In genomic region chr9:129761293-129761900, GRCh38 we compare ENCODE assay signal across 11 cellular contexts. TPM values are rescaled to one million over a fixed set of nuclear protein-coding genes. Genes with fewer than 3 reads are reported as not detected.
DNase-seq lines count a peak whose midpoint lies in the region; TF ChIP-seq lines count a peak whose summit lies in the region.
"Had no signal": no experiment of that assay in that cellular context is flagged by ENCODE, and none has a peak within 500 bp of the region (broad histone marks: within the 10 kb centered on the region; RNA-seq: fewer than 3 reads in every experiment).

No MANE protein-coding gene starts in this region.

- no TSS peak for BruUV-seq in mammary epithelial cell (replicated peaks; lab: Mats Ljungman, UMichigan)

- DNase-seq in breast epithelium (ENCODE audit: low spot score in 2 of 2) = no peak
- no peak for DNase-seq in mammary epithelial cell
- DNase-seq in fibroblast of pulmonary artery (ENCODE audit: low read depth) = peak; percentile 83
- peak in 1 of 2 donors; percentile 95 for DNase-seq in vagina (ENCODE audit: extremely low spot score in 2 of 2)
- no peak for DNase-seq in NCI-H2171 (lab: John Stamatoyannopoulos, UW)
- no peak for DNase-seq in immature natural killer cell
- DNase-seq in occipital lobe (lab: John Stamatoyannopoulos, UW) = no peak
- DNase-seq: central memory CD4-positive, alpha-beta T cell; tibial artery had no signal

- in situ Hi-C loops in mammary epithelial cell (cut with MboI; ENCODE audit: low sequenced_read_pairs in 2 of 2) = no loop called here

- peak overlapping the region; percentile 87 to 91 for H3K27ac ChIP-seq in breast epithelium
- H3K27ac ChIP-seq in mammary epithelial cell (ENCODE audit: insufficient read depth, low read depth, low read length) = no peak overlapping the region
- peak overlapping the region; percentile 80 for H3K27ac ChIP-seq in vagina
- H3K27ac ChIP-seq: SK-N-MC, tibial artery had no signal

- no peaks in the 10 kb centered on the region for H3K9me3 Mint-ChIP-seq in nephron
- no peaks in the 10 kb centered on the region for H3K9me3 Mint-ChIP-seq in immature natural killer cell

- H3K4me3 ChIP-seq in breast epithelium (no peak overlapping the region), mammary epithelial cell (replicated peaks in 1 of 3; ENCODE audit: insufficient read depth in 1 of 3, low read depth in 2 of 3, low read length in 3 of 3) (no peak overlapping the region), fibroblast of pulmonary artery (replicated peaks; ENCODE audit: low read depth, low read length) (no peak overlapping the region), vagina (no peak overlapping the region)
- H3K4me3 ChIP-seq: SK-N-MC, tibial artery had no signal

- TF ChIP-seq CTCF in breast epithelium (IDR thresholded peaks at IDR 0.05) = no peak
- no peak for TF ChIP-seq CTCF in mammary epithelial cell (conservative IDR thresholded peaks at IDR 0.05 in 1 of 2, IDR thresholded peaks at IDR 0.05 in 1 of 2; ENCODE audit: extremely low read depth in 1 of 2, insufficient read depth in 1 of 2, low read depth in 1 of 2, low read length in 2 of 2)
- TF ChIP-seq CTCF in fibroblast of pulmonary artery (IDR thresholded peaks at IDR 0.05; ENCODE audit: low read length, missing control alignments) = no peak
- no peak for TF ChIP-seq CTCF in nephron (IDR thresholded peaks at IDR 0.05; ENCODE audit: unreplicated experiment in 3 of 3)
- TF ChIP-seq CTCF in vagina (IDR thresholded peaks at IDR 0.05) = no peak

- H3K4me1 ChIP-seq in breast epithelium (peaks cover 3 to 5% of the 10 kb centered on the region in 2 donors), mammary epithelial cell (ENCODE audit: insufficient read depth, low read length) (peaks cover 17% of the 10 kb centered on the region), vagina (peaks cover 21% of the 10 kb centered on the region)

- no peaks in the 10 kb centered on the region for H4K20me1 ChIP-seq in mammary epithelial cell (ENCODE audit: insufficient read depth, low read length)

- H3K4me2 ChIP-seq in mammary epithelial cell (ENCODE audit: insufficient read depth, low read depth, low read length) = no peak overlapping the region

- H3K27ac Mint-ChIP-seq in nephron = peak overlapping the region; percentile 78 to 99 (median 97)
- no peak overlapping the region for H3K27ac Mint-ChIP-seq in immature natural killer cell

- CTCF ChIA-PET in mammary epithelial cell (lab: Charles Lee; ENCODE audit: low non-redundant PET) = no interaction called here

- intact Hi-C loops in breast epithelium (cut with DNase I; ENCODE audit: low total_unique reads) = no loop called here
- intact Hi-C loops in mammary epithelial cell (cut with micrococcal nuclease) = no loop called here
- intact Hi-C loops in vagina (cut with DNase I) = no loop called here

- dilution Hi-C loops in mammary epithelial cell (cut with HindIII; ENCODE audit: low sequenced_read_pairs) = no loop called here

- H3K27me3 ChIP-seq in breast epithelium = no peaks in the 10 kb centered on the region
- no peaks in the 10 kb centered on the region for H3K27me3 ChIP-seq in mammary epithelial cell (ENCODE audit: insufficient read depth, low read length)
- no peaks in the 10 kb centered on the region for H3K27me3 ChIP-seq in vagina
- H3K27me3 ChIP-seq: tibial artery had no signal

- no peak overlapping the region for H2AFZ ChIP-seq in mammary epithelial cell (ENCODE audit: low read depth, low read length)

- no peaks in the 10 kb centered on the region for H3K36me3 Mint-ChIP-seq in nephron (ENCODE audit: low read depth)
- no peaks in the 10 kb centered on the region for H3K36me3 Mint-ChIP-seq in immature natural killer cell

- H3K4me3 Mint-ChIP-seq in nephron = peak overlapping the region in 2 of 3 experiments; percentile 48 to 55
- no peak overlapping the region for H3K4me3 Mint-ChIP-seq in immature natural killer cell

- H3K27me3 Mint-ChIP-seq in nephron (ENCODE audit: low read depth) = peaks cover 12% of the 10 kb centered on the region
- peaks cover 2 to 6% (median 2%) of the 10 kb centered on the region in 3 donors for H3K27me3 Mint-ChIP-seq in immature natural killer cell (ENCODE audit: low read depth in 3 of 3)

- H3K9ac ChIP-seq in mammary epithelial cell (ENCODE audit: insufficient read depth, low read length) = no peak overlapping the region

- no peaks in the 10 kb centered on the region for H3K79me2 ChIP-seq in mammary epithelial cell (ENCODE audit: insufficient read depth, low read length)

- over 99% methylated on average over 11 of the region's 11 CpGs for WGBS in mammary epithelial cell (ENCODE audit: low coverage, missing lambda C conversion rate)

- TF ChIP-seq POLR2A in breast epithelium (IDR thresholded peaks at IDR 0.05) (no peak), vagina (IDR thresholded peaks at IDR 0.05) (no peak)

- H3K36me3 ChIP-seq in breast epithelium = no peaks in the 10 kb centered on the region
- no peaks in the 10 kb centered on the region for H3K36me3 ChIP-seq in mammary epithelial cell (ENCODE audit: insufficient read depth, low read length)
- H3K36me3 ChIP-seq in vagina = no peaks in the 10 kb centered on the region
- H3K36me3 ChIP-seq: tibial artery had no signal

- peaks cover 24% of the 10 kb centered on the region for H3K4me1 Mint-ChIP-seq in nephron
- H3K4me1 Mint-ChIP-seq in immature natural killer cell = peaks cover 0 to 2% of the 10 kb centered on the region in 2 donors

- H3K9me3 ChIP-seq in breast epithelium (no peaks in the 10 kb centered on the region), mammary epithelial cell (replicated peaks; ENCODE audit: insufficient read depth, low read length) (no peaks in the 10 kb centered on the region), vagina (no peaks in the 10 kb centered on the region)
- H3K9me3 ChIP-seq: tibial artery had no signal

RNA-seq across cellular contexts. Expression of gene PTGES, which starts 8.6 kb away (rescaled TPM):
- 10 to 100 TPM; 21.8 to 36.7 (median 25.3) TPM for total RNA-seq in breast epithelium
- total RNA-seq in mammary epithelial cell = 10 to 100 TPM in 1 of 2 donors, 1 to 10 TPM in 1; 6.2 to 57.2 TPM
- 59.6 TPM for polyA plus RNA-seq in mammary epithelial cell
- polyA minus RNA-seq in mammary epithelial cell = 69.8 TPM
- total RNA-seq in vagina = 18.9 TPM
- polyA plus RNA-seq in immature natural killer cell = not detected
- total RNA-seq in occipital lobe = 3.3 TPM

RNA-seq across cellular contexts. Expression of gene TOR1B, which starts 41.6 kb away (rescaled TPM):
- 10 to 100 TPM; 22.6 to 26.7 (median 23.9) TPM for total RNA-seq in breast epithelium
- 10 to 100 TPM; 19.7 to 29.2 TPM for total RNA-seq in mammary epithelial cell
- 20.7 TPM for polyA plus RNA-seq in mammary epithelial cell
- 6.5 TPM for polyA minus RNA-seq in mammary epithelial cell
- total RNA-seq in vagina = 14.5 TPM
- polyA plus RNA-seq in immature natural killer cell = 10 to 100 TPM; 23.2 to 45.1 (median 25.8) TPM
- 39.5 TPM for total RNA-seq in occipital lobe

Comparison
In these comparisons a context has a peak if more than half of its experiments do, and no peak if none do; other contexts are left out.
1. H3K27ac Mint-ChIP-seq: peak in nephron (3 of 3); none in immature natural killer cell (0 of 6).
2. H3K4me3 Mint-ChIP-seq: peak in nephron (2 of 3); none in immature natural killer cell (0 of 5).